Comparison of ENCODE assay signal across 8 cellular contexts in the genomic region with DNA sequence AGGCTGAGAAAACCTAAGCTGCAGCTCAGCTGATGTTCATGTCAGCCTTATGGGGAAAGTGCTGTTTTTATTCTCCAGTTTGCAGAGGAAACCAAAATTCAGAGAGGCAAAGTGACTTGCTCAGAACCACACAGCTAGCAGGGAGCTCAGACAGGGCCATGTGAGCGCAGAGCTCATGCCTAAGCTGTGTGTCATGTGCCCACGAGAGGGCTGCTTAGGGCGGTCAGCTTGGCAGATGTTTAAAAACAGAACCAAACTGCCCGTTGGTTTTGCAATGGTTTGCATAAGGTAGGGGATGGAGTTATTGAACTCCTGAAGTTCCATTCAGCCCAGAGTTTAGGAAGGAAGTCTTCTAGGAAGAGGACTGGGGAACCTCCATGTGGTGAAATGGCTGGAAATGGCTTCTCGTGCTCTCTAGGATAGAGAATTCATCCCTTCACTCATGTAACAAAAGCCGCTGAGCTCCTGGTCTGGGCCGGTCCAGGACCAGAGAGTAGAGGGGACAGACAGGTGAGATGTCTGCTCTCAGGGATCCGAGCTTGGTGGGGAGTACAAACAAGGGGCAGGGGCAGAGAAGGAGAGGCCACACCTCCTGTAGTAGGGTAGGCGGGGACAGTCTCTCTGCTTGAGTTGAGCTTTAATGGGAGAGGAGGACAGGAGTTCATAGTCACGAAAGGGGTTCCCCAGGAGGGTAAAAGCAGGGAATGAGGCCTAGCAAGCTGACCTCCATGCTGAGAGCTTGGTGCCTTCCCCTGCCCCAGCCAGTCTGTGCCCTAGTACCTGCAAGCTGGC. TPM values are rescaled to one million over a fixed set of nuclear protein-coding genes. Genes with fewer than 3 reads are reported as not detected.
A peak's percentile ranks its signal among the peaks of the same experiment; 100 is the strongest.
DNase-seq lines count a peak whose midpoint lies in the region; ATAC-seq and TF ChIP-seq lines count a peak whose summit lies in the region.

No MANE protein-coding gene starts in this region.

- H3K27ac ChIP-seq in cardiac muscle cell (peak overlapping the region; percentile 93), right cardiac atrium (ENCODE audit: low read length) (no peak overlapping the region), layer of hippocampus (ENCODE audit: low read depth, low read length) (peak overlapping the region; percentile 38), upper lobe of right lung (no peak overlapping the region)

- H3K9me3 ChIP-seq in cardiac muscle cell (ENCODE audit: low read depth) = no peaks in the 10 kb centered on the region
- no peaks in the 10 kb centered on the region for H3K9me3 ChIP-seq in right cardiac atrium (ENCODE audit: control insufficient read depth, low read length)
- H3K9me3 ChIP-seq in upper lobe of right lung = no peaks in the 10 kb centered on the region

- peaks cover 41% of the 10 kb centered on the region for H3K4me1 ChIP-seq in cardiac muscle cell (ENCODE audit: low read depth)
- H3K4me1 ChIP-seq in right cardiac atrium (ENCODE audit: control insufficient read depth, insufficient read depth, low read length) = peaks cover 18% of the 10 kb centered on the region
- H3K4me1 ChIP-seq in upper lobe of right lung = peaks cover 17% of the 10 kb centered on the region

- H3K36me3 ChIP-seq in cardiac muscle cell = no peaks in the 10 kb centered on the region
- no peaks in the 10 kb centered on the region for H3K36me3 ChIP-seq in upper lobe of right lung

- no peaks in the 10 kb centered on the region for H3K27me3 ChIP-seq in cardiac muscle cell
- H3K27me3 ChIP-seq in right cardiac atrium (ENCODE audit: control insufficient read depth, insufficient read depth) = no peaks in the 10 kb centered on the region
- H3K27me3 ChIP-seq in layer of hippocampus (ENCODE audit: control insufficient read depth, insufficient read depth, low read length) = no peaks in the 10 kb centered on the region
- H3K27me3 ChIP-seq in upper lobe of right lung = no peaks in the 10 kb centered on the region

- intact Hi-C loops in right cardiac atrium (cut with DNase I) (loop anchor here in 1 of 4 donors (5.0 kb wide), 1 partner anchor 44 kb away; no protein-coding TSS in a partner anchor), upper lobe of right lung (cut with DNase I) (no loop called here)

- DNase-seq in cardiac muscle cell (ENCODE audit: low read depth in 1 of 2, low spot score in 1 of 2) (peak; percentile 23 to 84), right cardiac atrium (no peak), astrocyte of the spinal cord (ENCODE audit: low read depth, low spot score) (peak; percentile 74), upper lobe of right lung (peak; percentile 71), putamen (ENCODE audit: low spot score) (no peak)
- DNase-seq in stimulated activated CD4-positive, alpha-beta T cell treated with anti-CD3 and anti-CD28 coated beads, Interleukin-4, amount 100 ng/mL, for 24 hours = no peak
- no peak for DNase-seq in activated CD8-positive, alpha-beta memory T cell treated with anti-CD3 and anti-CD28 coated beads for 24 hours

- TF ChIP-seq CTCF in cardiac muscle cell (IDR thresholded peaks at IDR 0.05; ENCODE audit: low read depth, low read length) = no peak
- TF ChIP-seq CTCF in astrocyte of the spinal cord (IDR thresholded peaks at IDR 0.05; ENCODE audit: low read depth, low read length) = no peak
- TF ChIP-seq CTCF in upper lobe of right lung (IDR thresholded peaks at IDR 0.05) = no peak

- in situ Hi-C loops in astrocyte of the spinal cord (cut with HindIII; ENCODE audit: low sequenced_read_pairs) = no loop called here

- no peak for ATAC-seq in right cardiac atrium
- ATAC-seq in upper lobe of right lung = peak; percentile 78

- H3K4me3 ChIP-seq in cardiac muscle cell (no peak overlapping the region), right cardiac atrium (ENCODE audit: low read length) (no peak overlapping the region), astrocyte of the spinal cord (ENCODE audit: low read depth, low read length) (no peak overlapping the region), upper lobe of right lung (no peak overlapping the region)

- 79% methylated on average over 10 of the region's 10 CpGs for WGBS in right cardiac atrium

RNA-seq across cellular contexts. Expression of gene ARHGEF10L, which starts 46.9 kb away (rescaled TPM):
- 55.4 and 57.2 TPM in 2 replicates for total RNA-seq in cardiac muscle cell
- polyA plus RNA-seq in cardiac muscle cell = 30.8 and 32.3 TPM in 2 replicates
- total RNA-seq in right cardiac atrium = 10 to 100 TPM; 42.6 to 56.4 (median 55.1) TPM
- polyA plus RNA-seq in right cardiac atrium = 47.9 TPM
- 34.1 TPM for total RNA-seq in upper lobe of right lung

Comparison
In these comparisons a context has a peak if more than half of its experiments do, and no peak if none do; other contexts are left out.
1. DNase-seq: peak in cardiac muscle cell (2 of 2), astrocyte of the spinal cord (single experiment) and upper lobe of right lung (single experiment); none in right cardiac atrium (0 of 3), putamen (single experiment), stimulated activated CD4-positive, alpha-beta T cell treated with anti-CD3 and anti-CD28 coated beads, Interleukin-4, amount 100 ng/mL, for 24 hours (single experiment) and activated CD8-positive, alpha-beta memory T cell treated with anti-CD3 and anti-CD28 coated beads for 24 hours (single experiment).
2. H3K27ac ChIP-seq: peak in cardiac muscle cell (single experiment) and layer of hippocampus (single experiment); none in right cardiac atrium (single experiment) and upper lobe of right lung (single experiment).